In genomic region chr13:92621985-92622384, GRCh38 we compare ENCODE assay signal across 29 cellular contexts.
"Had no signal": no experiment of that assay in that cellular context is flagged by ENCODE, and none has a peak within 500 bp of the region (broad histone marks: within the 10 kb centered on the region; RNA-seq: fewer than 3 reads in every experiment).

No MANE protein-coding gene starts in this region.

- H3K4me3 ChIP-seq: colonic mucosa, coronary artery, dorsolateral prefrontal cortex, esophagus muscularis mucosa, esophagus squamous epithelium, gastrocnemius medialis, gastroesophageal sphincter, heart left ventricle, heart right ventricle had no signal

- H3K36me3 ChIP-seq: colonic mucosa, esophagus muscularis mucosa, esophagus squamous epithelium, gastrocnemius medialis, gastroesophageal sphincter, heart left ventricle, heart right ventricle had no signal

- H3K27me3 Mint-ChIP-seq: dendritic cell treated with granulocyte-macrophage colony-stimulating factor and Interleukin-4, amounts not matched to agents 40 ng/mL and 50 ng/mL, for 4 days; effector memory CD8-positive, alpha-beta T cell had no signal

- H3K4me1 Mint-ChIP-seq: endodermal cell had no signal

- H3K27me3 ChIP-seq: colonic mucosa, dorsolateral prefrontal cortex, esophagus muscularis mucosa, esophagus squamous epithelium, foreskin keratinocyte, gastrocnemius medialis, gastroesophageal sphincter, heart left ventricle, heart right ventricle had no signal

- ATAC-seq: effector memory CD8-positive, alpha-beta T cell; esophagus mucosa; foreskin keratinocyte; gastrocnemius medialis; gastroesophageal sphincter; heart left ventricle; heart right ventricle had no signal

- H3K4me3 Mint-ChIP-seq: dendritic cell treated with granulocyte-macrophage colony-stimulating factor and Interleukin-4, amounts not matched to agents 40 ng/mL and 50 ng/mL, for 4 days; effector memory CD8-positive, alpha-beta T cell; endodermal cell had no signal

- FAIRE-seq: colon, endometrium, endothelial cell of umbilical vein, frontal cortex had no signal

- H3K4me1 ChIP-seq: colonic mucosa, esophagus muscularis mucosa, esophagus squamous epithelium, foreskin keratinocyte, gastrocnemius medialis, gastroesophageal sphincter, heart left ventricle, heart right ventricle had no signal

- DNase-seq: colonic mucosa; cortex of kidney; dermis blood vessel endothelial cell; dorsolateral prefrontal cortex; effector CD4-positive, alpha-beta T cell; effector CD8-positive, alpha-beta T cell; effector memory CD4-positive, alpha-beta T cell; effector memory CD8-positive, alpha-beta T cell; endodermal cell; erythroblast; esophagus squamous epithelium; foreskin fibroblast; foreskin keratinocyte; foreskin melanocyte; gastrocnemius medialis; glutamatergic neuron; head of caudate nucleus; heart left ventricle; heart right ventricle had no signal

- H3K27ac ChIP-seq: colonic mucosa, coronary artery, dorsolateral prefrontal cortex, epithelial cell of prostate, esophagus muscularis mucosa, esophagus squamous epithelium, foreskin keratinocyte, gastrocnemius medialis, gastroesophageal sphincter, heart left ventricle, heart right ventricle had no signal

- H3K27ac Mint-ChIP-seq: dendritic cell treated with granulocyte-macrophage colony-stimulating factor and Interleukin-4, amounts not matched to agents 40 ng/mL and 50 ng/mL, for 4 days; effector memory CD8-positive, alpha-beta T cell; endodermal cell had no signal

- H3K9me3 Mint-ChIP-seq: endodermal cell had no signal

- H3K9me3 ChIP-seq: colonic mucosa, esophagus muscularis mucosa, esophagus squamous epithelium, gastrocnemius medialis, gastroesophageal sphincter, heart left ventricle had no signal
